Comparison of ENCODE assay signal across 1 cellular context in the genomic region with DNA sequence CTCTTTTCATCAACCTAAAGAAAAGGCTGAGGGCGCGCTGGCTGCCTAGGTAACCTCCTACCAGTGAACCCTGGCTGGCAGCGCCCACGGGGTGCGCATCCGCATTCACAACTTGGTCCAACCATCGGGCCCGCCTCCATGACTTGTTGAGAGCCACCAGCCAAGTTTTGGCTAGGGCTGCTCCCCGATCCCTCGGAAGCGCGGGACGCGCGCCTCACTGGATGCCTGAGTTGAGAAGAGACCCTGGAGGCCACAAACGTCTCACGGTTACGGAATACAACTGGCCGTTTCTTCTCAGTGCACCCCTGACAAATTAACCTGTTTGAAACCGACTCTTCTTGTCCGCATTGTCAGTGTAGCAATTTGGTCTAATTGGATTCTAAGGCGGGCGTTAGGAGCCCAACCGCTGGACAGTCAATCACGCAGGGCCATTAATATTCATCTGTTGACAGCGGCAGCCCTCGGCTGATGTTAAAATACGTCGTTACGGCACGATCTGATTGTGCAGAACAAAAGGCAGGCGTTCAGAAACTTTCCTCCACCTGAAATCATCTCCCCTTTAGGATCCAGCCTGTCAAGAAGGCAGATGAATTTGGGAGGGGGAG.
TF ChIP-seq lines count a peak whose summit lies in the region.

No MANE protein-coding gene starts in this region.

TF ChIP-seq in HepG2, 621 proteins besides CTCF, POLR2A, EP300 and RAD21 (continued from another document and continues in another):
- no peak for TF ChIP-seq NCOA1 (CRISPR knock-in tag; IDR thresholded peaks at IDR 0.05)
- 0 out of 2 replicates have a peak, but pooled peaks have one; percentile 15 for TF ChIP-seq TOPORS (CRISPR knock-in tag; IDR thresholded peaks at IDR 0.05)
- TF ChIP-seq PHF8 (CRISPR knock-in tag; IDR thresholded peaks at IDR 0.05), result 0 out of 2 replicates have a peak, but pooled peaks have one; percentile 18
- TF ChIP-seq, protein P1, sequence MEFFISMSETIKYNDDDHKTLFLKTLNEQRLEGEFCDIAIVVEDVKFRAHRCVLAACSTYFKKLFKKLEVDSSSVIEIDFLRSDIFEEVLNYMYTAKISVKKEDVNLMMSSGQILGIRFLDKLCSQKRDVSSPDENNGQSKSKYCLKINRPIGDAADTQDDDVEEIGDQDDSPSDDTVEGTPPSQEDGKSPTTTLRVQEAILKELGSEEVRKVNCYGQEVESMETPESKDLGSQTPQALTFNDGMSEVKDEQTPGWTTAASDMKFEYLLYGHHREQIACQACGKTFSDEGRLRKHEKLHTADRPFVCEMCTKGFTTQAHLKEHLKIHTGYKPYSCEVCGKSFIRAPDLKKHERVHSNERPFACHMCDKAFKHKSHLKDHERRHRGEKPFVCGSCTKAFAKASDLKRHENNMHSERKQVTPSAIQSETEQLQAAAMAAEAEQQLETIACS (CRISPR knock-in tag; IDR thresholded peaks at IDR 0.05), result no peak
- TF ChIP-seq ZNF577 (CRISPR knock-in tag; IDR thresholded peaks at IDR 0.05; ENCODE audit: borderline replicate concordance, low read depth), result no peak
- 0 out of 2 replicates have a peak, but pooled peaks have one; percentile 1 for TF ChIP-seq SAP130 (CRISPR knock-in tag; IDR thresholded peaks at IDR 0.05; ENCODE audit: low read depth)
- TF ChIP-seq, protein P2, sequence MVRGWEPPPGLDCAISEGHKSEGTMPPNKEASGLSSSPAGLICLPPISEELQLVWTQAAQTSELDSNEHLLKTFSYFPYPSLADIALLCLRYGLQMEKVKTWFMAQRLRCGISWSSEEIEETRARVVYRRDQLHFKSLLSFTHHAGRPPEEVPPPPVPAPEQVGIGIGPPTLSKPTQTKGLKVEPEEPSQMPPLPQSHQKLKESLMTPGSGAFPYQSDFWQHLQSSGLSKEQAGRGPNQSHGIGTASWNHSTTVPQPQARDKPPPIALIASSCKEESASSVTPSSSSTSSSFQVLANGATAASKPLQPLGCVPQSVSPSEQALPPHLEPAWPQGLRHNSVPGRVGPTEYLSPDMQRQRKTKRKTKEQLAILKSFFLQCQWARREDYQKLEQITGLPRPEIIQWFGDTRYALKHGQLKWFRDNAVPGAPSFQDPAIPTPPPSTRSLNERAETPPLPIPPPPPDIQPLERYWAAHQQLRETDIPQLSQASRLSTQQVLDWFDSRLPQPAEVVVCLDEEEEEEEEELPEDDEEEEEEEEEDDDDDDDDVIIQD (CRISPR knock-in tag; IDR thresholded peaks at IDR 0.05; ENCODE audit: low read depth), result no peak
- TF ChIP-seq REPIN1 (CRISPR knock-in tag; IDR thresholded peaks at IDR 0.05; ENCODE audit: borderline replicate concordance, low read depth), result 0 out of 2 replicates have a peak, but pooled peaks have one; percentile 53
- no peak for TF ChIP-seq HDAC2 (CRISPR knock-in tag; IDR thresholded peaks at IDR 0.05)
- no peak for TF ChIP-seq RFX5 (IDR thresholded peaks at IDR 0.05; ENCODE audit: low read depth, low read length)
- TF ChIP-seq, protein P3, sequence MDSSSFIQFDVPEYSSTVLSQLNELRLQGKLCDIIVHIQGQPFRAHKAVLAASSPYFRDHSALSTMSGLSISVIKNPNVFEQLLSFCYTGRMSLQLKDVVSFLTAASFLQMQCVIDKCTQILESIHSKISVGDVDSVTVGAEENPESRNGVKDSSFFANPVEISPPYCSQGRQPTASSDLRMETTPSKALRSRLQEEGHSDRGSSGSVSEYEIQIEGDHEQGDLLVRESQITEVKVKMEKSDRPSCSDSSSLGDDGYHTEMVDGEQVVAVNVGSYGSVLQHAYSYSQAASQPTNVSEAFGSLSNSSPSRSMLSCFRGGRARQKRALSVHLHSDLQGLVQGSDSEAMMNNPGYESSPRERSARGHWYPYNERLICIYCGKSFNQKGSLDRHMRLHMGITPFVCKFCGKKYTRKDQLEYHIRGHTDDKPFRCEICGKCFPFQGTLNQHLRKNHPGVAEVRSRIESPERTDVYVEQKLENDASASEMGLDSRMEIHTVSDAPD (CRISPR knock-in tag; IDR thresholded peaks at IDR 0.05), result no peak
- no peak for TF ChIP-seq ZNF776 (CRISPR knock-in tag; IDR thresholded peaks at IDR 0.05)
- no peak for TF ChIP-seq JDP2 (CRISPR knock-in tag; IDR thresholded peaks at IDR 0.05; ENCODE audit: borderline replicate concordance)
- no peak for TF ChIP-seq ADNP (CRISPR knock-in tag; IDR thresholded peaks at IDR 0.05)
- TF ChIP-seq, protein P4, sequence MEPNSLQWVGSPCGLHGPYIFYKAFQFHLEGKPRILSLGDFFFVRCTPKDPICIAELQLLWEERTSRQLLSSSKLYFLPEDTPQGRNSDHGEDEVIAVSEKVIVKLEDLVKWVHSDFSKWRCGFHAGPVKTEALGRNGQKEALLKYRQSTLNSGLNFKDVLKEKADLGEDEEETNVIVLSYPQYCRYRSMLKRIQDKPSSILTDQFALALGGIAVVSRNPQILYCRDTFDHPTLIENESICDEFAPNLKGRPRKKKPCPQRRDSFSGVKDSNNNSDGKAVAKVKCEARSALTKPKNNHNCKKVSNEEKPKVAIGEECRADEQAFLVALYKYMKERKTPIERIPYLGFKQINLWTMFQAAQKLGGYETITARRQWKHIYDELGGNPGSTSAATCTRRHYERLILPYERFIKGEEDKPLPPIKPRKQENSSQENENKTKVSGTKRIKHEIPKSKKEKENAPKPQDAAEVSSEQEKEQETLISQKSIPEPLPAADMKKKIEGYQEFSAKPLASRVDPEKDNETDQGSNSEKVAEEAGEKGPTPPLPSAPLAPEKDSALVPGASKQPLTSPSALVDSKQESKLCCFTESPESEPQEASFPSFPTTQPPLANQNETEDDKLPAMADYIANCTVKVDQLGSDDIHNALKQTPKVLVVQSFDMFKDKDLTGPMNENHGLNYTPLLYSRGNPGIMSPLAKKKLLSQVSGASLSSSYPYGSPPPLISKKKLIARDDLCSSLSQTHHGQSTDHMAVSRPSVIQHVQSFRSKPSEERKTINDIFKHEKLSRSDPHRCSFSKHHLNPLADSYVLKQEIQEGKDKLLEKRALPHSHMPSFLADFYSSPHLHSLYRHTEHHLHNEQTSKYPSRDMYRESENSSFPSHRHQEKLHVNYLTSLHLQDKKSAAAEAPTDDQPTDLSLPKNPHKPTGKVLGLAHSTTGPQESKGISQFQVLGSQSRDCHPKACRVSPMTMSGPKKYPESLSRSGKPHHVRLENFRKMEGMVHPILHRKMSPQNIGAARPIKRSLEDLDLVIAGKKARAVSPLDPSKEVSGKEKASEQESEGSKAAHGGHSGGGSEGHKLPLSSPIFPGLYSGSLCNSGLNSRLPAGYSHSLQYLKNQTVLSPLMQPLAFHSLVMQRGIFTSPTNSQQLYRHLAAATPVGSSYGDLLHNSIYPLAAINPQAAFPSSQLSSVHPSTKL (CRISPR knock-in tag; IDR thresholded peaks at IDR 0.05), result no peak
- no peak for TF ChIP-seq ZMYM3 (CRISPR knock-in tag; IDR thresholded peaks at IDR 0.05)
- no peak for TF ChIP-seq ZNF713 (CRISPR knock-in tag; IDR thresholded peaks at IDR 0.05)
- TF ChIP-seq ZBTB42 (CRISPR knock-in tag; IDR thresholded peaks at IDR 0.05), result no peak
- TF ChIP-seq ZNF570 (CRISPR knock-in tag; IDR thresholded peaks at IDR 0.05; ENCODE audit: borderline replicate concordance), result no peak
- TF ChIP-seq, protein P5, sequence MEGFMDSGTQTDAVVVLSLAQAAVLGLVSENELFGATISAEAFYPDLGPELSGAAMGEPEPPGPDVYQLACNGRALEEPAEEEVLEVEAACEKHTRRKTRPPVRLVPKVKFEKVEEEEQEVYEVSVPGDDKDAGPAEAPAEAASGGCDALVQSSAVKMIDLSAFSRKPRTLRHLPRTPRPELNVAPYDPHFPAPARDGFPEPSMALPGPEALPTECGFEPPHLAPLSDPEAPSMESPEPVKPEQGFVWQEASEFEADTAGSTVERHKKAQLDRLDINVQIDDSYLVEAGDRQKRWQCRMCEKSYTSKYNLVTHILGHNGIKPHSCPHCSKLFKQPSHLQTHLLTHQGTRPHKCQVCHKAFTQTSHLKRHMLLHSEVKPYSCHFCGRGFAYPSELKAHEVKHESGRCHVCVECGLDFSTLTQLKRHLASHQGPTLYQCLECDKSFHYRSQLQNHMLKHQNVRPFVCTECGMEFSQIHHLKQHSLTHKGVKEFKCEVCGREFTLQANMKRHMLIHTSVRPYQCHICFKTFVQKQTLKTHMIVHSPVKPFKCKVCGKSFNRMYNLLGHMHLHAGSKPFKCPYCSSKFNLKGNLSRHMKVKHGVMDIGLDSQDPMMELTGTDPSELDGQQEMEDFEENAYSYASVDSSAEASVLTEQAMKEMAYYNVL (CRISPR knock-in tag; IDR thresholded peaks at IDR 0.05; ENCODE audit: borderline replicate concordance), result no peak
- TF ChIP-seq, protein P6, sequence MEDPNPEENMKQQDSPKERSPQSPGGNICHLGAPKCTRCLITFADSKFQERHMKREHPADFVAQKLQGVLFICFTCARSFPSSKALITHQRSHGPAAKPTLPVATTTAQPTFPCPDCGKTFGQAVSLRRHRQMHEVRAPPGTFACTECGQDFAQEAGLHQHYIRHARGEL (CRISPR knock-in tag; IDR thresholded peaks at IDR 0.05), result no peak
- TF ChIP-seq ZFP41 (CRISPR knock-in tag; IDR thresholded peaks at IDR 0.05; ENCODE audit: borderline replicate concordance), result no peak
- TF ChIP-seq, protein P7, sequence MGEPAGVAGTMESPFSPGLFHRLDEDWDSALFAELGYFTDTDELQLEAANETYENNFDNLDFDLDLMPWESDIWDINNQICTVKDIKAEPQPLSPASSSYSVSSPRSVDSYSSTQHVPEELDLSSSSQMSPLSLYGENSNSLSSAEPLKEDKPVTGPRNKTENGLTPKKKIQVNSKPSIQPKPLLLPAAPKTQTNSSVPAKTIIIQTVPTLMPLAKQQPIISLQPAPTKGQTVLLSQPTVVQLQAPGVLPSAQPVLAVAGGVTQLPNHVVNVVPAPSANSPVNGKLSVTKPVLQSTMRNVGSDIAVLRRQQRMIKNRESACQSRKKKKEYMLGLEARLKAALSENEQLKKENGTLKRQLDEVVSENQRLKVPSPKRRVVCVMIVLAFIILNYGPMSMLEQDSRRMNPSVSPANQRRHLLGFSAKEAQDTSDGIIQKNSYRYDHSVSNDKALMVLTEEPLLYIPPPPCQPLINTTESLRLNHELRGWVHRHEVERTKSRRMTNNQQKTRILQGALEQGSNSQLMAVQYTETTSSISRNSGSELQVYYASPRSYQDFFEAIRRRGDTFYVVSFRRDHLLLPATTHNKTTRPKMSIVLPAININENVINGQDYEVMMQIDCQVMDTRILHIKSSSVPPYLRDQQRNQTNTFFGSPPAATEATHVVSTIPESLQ (CRISPR knock-in tag; conservative IDR thresholded peaks at IDR 0.05), result no peak
- TF ChIP-seq, protein P8, sequence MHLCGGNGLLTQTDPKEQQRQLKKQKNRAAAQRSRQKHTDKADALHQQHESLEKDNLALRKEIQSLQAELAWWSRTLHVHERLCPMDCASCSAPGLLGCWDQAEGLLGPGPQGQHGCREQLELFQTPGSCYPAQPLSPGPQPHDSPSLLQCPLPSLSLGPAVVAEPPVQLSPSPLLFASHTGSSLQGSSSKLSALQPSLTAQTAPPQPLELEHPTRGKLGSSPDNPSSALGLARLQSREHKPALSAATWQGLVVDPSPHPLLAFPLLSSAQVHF (CRISPR knock-in tag; IDR thresholded peaks at IDR 0.05), result no peak
- TF ChIP-seq GABPB1 (CRISPR knock-in tag; IDR thresholded peaks at IDR 0.05), result no peak
- TF ChIP-seq RFXANK (CRISPR knock-in tag; IDR thresholded peaks at IDR 0.05), result no peak
- TF ChIP-seq, protein P9, sequence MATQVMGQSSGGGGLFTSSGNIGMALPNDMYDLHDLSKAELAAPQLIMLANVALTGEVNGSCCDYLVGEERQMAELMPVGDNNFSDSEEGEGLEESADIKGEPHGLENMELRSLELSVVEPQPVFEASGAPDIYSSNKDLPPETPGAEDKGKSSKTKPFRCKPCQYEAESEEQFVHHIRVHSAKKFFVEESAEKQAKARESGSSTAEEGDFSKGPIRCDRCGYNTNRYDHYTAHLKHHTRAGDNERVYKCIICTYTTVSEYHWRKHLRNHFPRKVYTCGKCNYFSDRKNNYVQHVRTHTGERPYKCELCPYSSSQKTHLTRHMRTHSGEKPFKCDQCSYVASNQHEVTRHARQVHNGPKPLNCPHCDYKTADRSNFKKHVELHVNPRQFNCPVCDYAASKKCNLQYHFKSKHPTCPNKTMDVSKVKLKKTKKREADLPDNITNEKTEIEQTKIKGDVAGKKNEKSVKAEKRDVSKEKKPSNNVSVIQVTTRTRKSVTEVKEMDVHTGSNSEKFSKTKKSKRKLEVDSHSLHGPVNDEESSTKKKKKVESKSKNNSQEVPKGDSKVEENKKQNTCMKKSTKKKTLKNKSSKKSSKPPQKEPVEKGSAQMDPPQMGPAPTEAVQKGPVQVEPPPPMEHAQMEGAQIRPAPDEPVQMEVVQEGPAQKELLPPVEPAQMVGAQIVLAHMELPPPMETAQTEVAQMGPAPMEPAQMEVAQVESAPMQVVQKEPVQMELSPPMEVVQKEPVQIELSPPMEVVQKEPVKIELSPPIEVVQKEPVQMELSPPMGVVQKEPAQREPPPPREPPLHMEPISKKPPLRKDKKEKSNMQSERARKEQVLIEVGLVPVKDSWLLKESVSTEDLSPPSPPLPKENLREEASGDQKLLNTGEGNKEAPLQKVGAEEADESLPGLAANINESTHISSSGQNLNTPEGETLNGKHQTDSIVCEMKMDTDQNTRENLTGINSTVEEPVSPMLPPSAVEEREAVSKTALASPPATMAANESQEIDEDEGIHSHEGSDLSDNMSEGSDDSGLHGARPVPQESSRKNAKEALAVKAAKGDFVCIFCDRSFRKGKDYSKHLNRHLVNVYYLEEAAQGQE (IDR thresholded peaks at IDR 0.05; ENCODE audit: borderline replicate concordance in 1 of 2, low read depth in 1 of 2, low read length in 2 of 2), result no peak
- no peak for TF ChIP-seq NFE2L1 (CRISPR knock-in tag; IDR thresholded peaks at IDR 0.05; ENCODE audit: borderline replicate concordance)
- TF ChIP-seq ETV5 (CRISPR knock-in tag; IDR thresholded peaks at IDR 0.05; ENCODE audit: borderline replicate concordance), result no peak
- TF ChIP-seq KAT8 (CRISPR knock-in tag; IDR thresholded peaks at IDR 0.05), result no peak
- TF ChIP-seq, protein P10, sequence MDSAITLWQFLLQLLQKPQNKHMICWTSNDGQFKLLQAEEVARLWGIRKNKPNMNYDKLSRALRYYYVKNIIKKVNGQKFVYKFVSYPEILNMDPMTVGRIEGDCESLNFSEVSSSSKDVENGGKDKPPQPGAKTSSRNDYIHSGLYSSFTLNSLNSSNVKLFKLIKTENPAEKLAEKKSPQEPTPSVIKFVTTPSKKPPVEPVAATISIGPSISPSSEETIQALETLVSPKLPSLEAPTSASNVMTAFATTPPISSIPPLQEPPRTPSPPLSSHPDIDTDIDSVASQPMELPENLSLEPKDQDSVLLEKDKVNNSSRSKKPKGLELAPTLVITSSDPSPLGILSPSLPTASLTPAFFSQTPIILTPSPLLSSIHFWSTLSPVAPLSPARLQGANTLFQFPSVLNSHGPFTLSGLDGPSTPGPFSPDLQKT (CRISPR knock-in tag; IDR thresholded peaks at IDR 0.05; ENCODE audit: borderline replicate concordance), result no peak
- TF ChIP-seq SMARCE1 (IDR thresholded peaks at IDR 0.05; ENCODE audit: borderline replicate concordance), result no peak
- TF ChIP-seq ATF1 (CRISPR knock-in tag; IDR thresholded peaks at IDR 0.05), result no peak
- TF ChIP-seq MEIS1 (CRISPR knock-in tag; IDR thresholded peaks at IDR 0.05; ENCODE audit: borderline replicate concordance), result no peak
